In the genomic region with DNA sequence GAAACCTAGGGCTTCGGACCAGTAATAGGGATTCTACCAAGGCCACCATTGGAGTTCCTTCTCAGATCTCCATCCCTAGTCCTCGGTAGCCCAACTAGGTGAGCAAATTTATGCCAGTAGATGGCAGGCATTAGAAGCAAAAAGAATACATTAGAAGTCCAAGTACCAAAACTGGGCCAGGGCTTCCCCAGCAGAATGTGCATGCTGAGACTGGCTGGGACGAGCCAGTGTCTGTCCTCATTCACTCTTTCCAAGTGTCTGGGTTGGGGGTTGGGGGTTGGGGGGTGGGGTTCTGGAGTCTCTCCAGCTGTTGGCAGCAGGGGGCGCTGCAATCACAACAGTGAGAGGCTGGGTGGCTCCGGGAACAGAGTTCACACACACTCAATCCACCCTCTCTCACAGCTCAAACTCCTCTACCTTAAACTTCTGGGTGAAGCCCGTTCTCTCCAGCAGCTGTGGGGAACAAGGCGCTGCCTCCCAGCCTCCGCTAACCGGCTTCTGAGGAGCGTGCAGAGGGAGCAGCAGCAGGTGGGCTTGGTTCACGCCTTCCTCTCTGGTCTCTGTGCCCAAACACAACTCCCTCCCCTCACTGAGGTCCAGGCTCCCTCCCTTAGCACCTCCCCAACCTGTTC, we compare ENCODE assay signal across 8 cellular contexts. TPM values are rescaled to one million over a fixed set of nuclear protein-coding genes. Genes with fewer than 3 reads are reported as not detected.
DNase-seq lines count a peak whose midpoint lies in the region; FAIRE-seq and TF ChIP-seq lines count a peak whose summit lies in the region.

No MANE protein-coding gene starts in this region.

- DNase-seq in D721Med (ENCODE audit: insufficient read length, low spot score): peak; percentile 80
- DNase-seq in T-helper 2 cell treated with Interferon-gamma antibody and Interleukin-4, amounts not matched to agents 5 μg/mL and 100 μg/mL, for 36 hours (ENCODE audit: low spot score): peak; percentile 33
- peak; percentile 36 to 70 for DNase-seq in T47D (ENCODE audit: low read depth in 1 of 2, low spot score in 1 of 2)
- DNase-seq in kidney epithelial cell (ENCODE audit: low read depth): no peak
- peak; percentile 43 for DNase-seq in stimulated activated CD8-positive, alpha-beta memory T cell treated with anti-CD3 and anti-CD28 coated beads, Interleukin-4, amount 100 ng/mL, for 24 hours (ENCODE audit: low read depth)
- DNase-seq in CD4-positive, alpha-beta memory T cell: no peak
- no peak for DNase-seq in ovary

- no peaks in the 10 kb centered on the region for H3K9me3 ChIP-seq in CD4-positive, alpha-beta memory T cell (ENCODE audit: control insufficient read depth in 1 of 2, low read length in 2 of 2)
- no peaks in the 10 kb centered on the region for H3K9me3 ChIP-seq in ovary

- H3K27ac Mint-ChIP-seq in T-helper 2 cell treated with Interferon-gamma antibody and Interleukin-4, amounts not matched to agents 5 μg/mL and 100 μg/mL, for 36 hours: no peak overlapping the region
- peak overlapping the region in 1 of 7 donors; percentile 68 for H3K27ac Mint-ChIP-seq in CD4-positive, alpha-beta memory T cell

- H3K27me3 Mint-ChIP-seq in T-helper 2 cell treated with Interferon-gamma antibody and Interleukin-4, amounts not matched to agents 5 μg/mL and 100 μg/mL, for 36 hours (ENCODE audit: low read depth): no peaks in the 10 kb centered on the region
- peaks cover 3 to 9% of the 10 kb centered on the region in 2 donors for H3K27me3 Mint-ChIP-seq in CD4-positive, alpha-beta memory T cell

- no peak overlapping the region for H3K4me3 Mint-ChIP-seq in T-helper 2 cell treated with Interferon-gamma antibody and Interleukin-4, amounts not matched to agents 5 μg/mL and 100 μg/mL, for 36 hours
- no peak overlapping the region for H3K4me3 Mint-ChIP-seq in CD4-positive, alpha-beta memory T cell

- TF ChIP-seq POLR2A in ovary (IDR thresholded peaks at IDR 0.05): no peak

- no peaks in the 10 kb centered on the region for H3K9me3 Mint-ChIP-seq in T-helper 2 cell treated with Interferon-gamma antibody and Interleukin-4, amounts not matched to agents 5 μg/mL and 100 μg/mL, for 36 hours
- H3K9me3 Mint-ChIP-seq in CD4-positive, alpha-beta memory T cell: no peaks in the 10 kb centered on the region

- intact Hi-C loops in CD4-positive, alpha-beta memory T cell (cut with micrococcal nuclease): no loop called here
- intact Hi-C loops in ovary (cut with DNase I): no loop called here

- in situ Hi-C loops in T47D (cut with HindIII; ENCODE audit: low pct_unique_long_range_greater_than_20kb, low sequenced_read_pairs): no loop called here

- 32 to 48% (median 40%) methylated on average over 11 of the region's 11 CpGs for WGBS in ovary, 3 donors

- no peaks in the 10 kb centered on the region for H3K4me1 ChIP-seq in CD4-positive, alpha-beta memory T cell (ENCODE audit: insufficient read depth, low read length)
- no peaks in the 10 kb centered on the region for H3K4me1 ChIP-seq in ovary (ENCODE audit: insufficient read depth)

- H3K36me3 ChIP-seq in kidney epithelial cell (ENCODE audit: control insufficient read depth, insufficient read depth, low read length): no peaks in the 10 kb centered on the region
- H3K36me3 ChIP-seq in CD4-positive, alpha-beta memory T cell (ENCODE audit: insufficient read depth, low read length): no peaks in the 10 kb centered on the region
- H3K36me3 ChIP-seq in ovary: no peaks in the 10 kb centered on the region

- CTCF ChIA-PET in CD4-positive, alpha-beta memory T cell (lab: Charles Lee; ENCODE audit: partially characterized antibody): interaction anchor here (0.6 to 1.0 kb wide), 2 partner anchors 8 to 172 kb away, joined by 3 read pairs; no protein-coding TSS in a partner anchor

- H3K27me3 ChIP-seq in kidney epithelial cell (ENCODE audit: control insufficient read depth, insufficient read depth, low read length): peaks cover 7% of the 10 kb centered on the region
- no peaks in the 10 kb centered on the region for H3K27me3 ChIP-seq in CD4-positive, alpha-beta memory T cell (ENCODE audit: insufficient read depth, low read length)
- H3K27me3 ChIP-seq in ovary: no peaks in the 10 kb centered on the region

- peak; percentile 63 for TF ChIP-seq RAD21 in Ishikawa (IDR thresholded peaks at IDR 0.05; ENCODE audit: low read depth)

- TF ChIP-seq CTCF in D721Med (IDR thresholded peaks at IDR 0.05; ENCODE audit: insufficient read depth, missing control alignments) (peak; percentile 44), kidney epithelial cell (IDR thresholded peaks at IDR 0.05; ENCODE audit: insufficient read depth, low read length, poor library complexity, severe bottlenecking) (peak; percentile 64), ovary (IDR thresholded peaks at IDR 0.05) (no peak)

- no peak overlapping the region for H3K4me3 ChIP-seq in kidney epithelial cell (ENCODE audit: low read depth, low read length)
- H3K4me3 ChIP-seq in CD4-positive, alpha-beta memory T cell (ENCODE audit: low read length in 2 of 2): no peak overlapping the region
- H3K4me3 ChIP-seq in ovary: no peak overlapping the region

- POLR2A ChIA-PET in CD4-positive, alpha-beta memory T cell (lab: Charles Lee; ENCODE audit: partially characterized antibody): no interaction called here

- TF ChIP-seq EP300 in Ishikawa (IDR thresholded peaks at IDR 0.05; ENCODE audit: borderline replicate concordance): no peak
- no peak for TF ChIP-seq EP300 in ovary (IDR thresholded peaks at IDR 0.05)

- FAIRE-seq in D721Med (lab: Jason Lieb, UNC): no peak

- H3K27ac ChIP-seq in CD4-positive, alpha-beta memory T cell (ENCODE audit: low read depth, low read length): no peak overlapping the region
- no peak overlapping the region for H3K27ac ChIP-seq in ovary

- no peaks in the 10 kb centered on the region for H3K36me3 Mint-ChIP-seq in T-helper 2 cell treated with Interferon-gamma antibody and Interleukin-4, amounts not matched to agents 5 μg/mL and 100 μg/mL, for 36 hours (ENCODE audit: low read depth)
- no peaks in the 10 kb centered on the region for H3K36me3 Mint-ChIP-seq in CD4-positive, alpha-beta memory T cell

- no peaks in the 10 kb centered on the region for H3K4me1 Mint-ChIP-seq in T-helper 2 cell treated with Interferon-gamma antibody and Interleukin-4, amounts not matched to agents 5 μg/mL and 100 μg/mL, for 36 hours (ENCODE audit: low read depth)
- H3K4me1 Mint-ChIP-seq in CD4-positive, alpha-beta memory T cell: peaks cover 0 to 2% (median 0%) of the 10 kb centered on the region in 4 donors

TF ChIP-seq in Ishikawa, 13 proteins besides CTCF, POLR2A, EP300 and RAD21:
- TF ChIP-seq MAX (IDR thresholded peaks at IDR 0.05) (no peak), FOXM1 (IDR thresholded peaks at IDR 0.05; ENCODE audit: borderline replicate concordance, low read depth) (no peak), CEBPB (IDR thresholded peaks at IDR 0.05) (no peak), CREB1 (IDR thresholded peaks at IDR 0.05; ENCODE audit: low read depth) (no peak), USF1 (IDR thresholded peaks at IDR 0.05) (no peak), TCF12 (IDR thresholded peaks at IDR 0.05; ENCODE audit: low read depth) (no peak)

RNA-seq across cellular contexts. Expression of gene BTG4, which starts 57.5 kb away (rescaled TPM):
- total RNA-seq in kidney epithelial cell (0.08 TPM in 1 of 2 replicates, not detected in the other), ovary (under 1 TPM in 1 of 7 donors, not detected in 6; 0.34 TPM)
- total RNA-seq in CD4-positive, alpha-beta memory T cell: not detected
- polyA plus RNA-seq in CD4-positive, alpha-beta memory T cell: not detected
- polyA plus RNA-seq in ovary: not detected

RNA-seq across cellular contexts. Expression of gene HOATZ, which starts 59.9 kb away (rescaled TPM):
- not detected in 2 replicates for total RNA-seq in kidney epithelial cell
- not detected for total RNA-seq in CD4-positive, alpha-beta memory T cell
- polyA plus RNA-seq in CD4-positive, alpha-beta memory T cell: not detected
- total RNA-seq in ovary: 10 to 100 TPM in 1 of 7 donors, 1 to 10 TPM in 4, not detected in 2; 1.7 to 30.8 (median 2.0) TPM
- polyA plus RNA-seq in ovary: under 1 TPM in 1 of 2 donors, not detected in 1; 0.34 TPM

Comparison
In these comparisons a context has a peak if more than half of its experiments do, and no peak if none do; other contexts are left out.
1. DNase-seq: peak in D721Med (single experiment), T-helper 2 cell treated with Interferon-gamma antibody and Interleukin-4, amounts not matched to agents 5 μg/mL and 100 μg/mL, for 36 hours (single experiment), T47D (2 of 2) and stimulated activated CD8-positive, alpha-beta memory T cell treated with anti-CD3 and anti-CD28 coated beads, Interleukin-4, amount 100 ng/mL, for 24 hours (single experiment); none in kidney epithelial cell (single experiment), CD4-positive, alpha-beta memory T cell (0 of 5) and ovary (0 of 5).
2. CTCF ChIP-seq: peak in D721Med (single experiment) and kidney epithelial cell (single experiment); none in ovary (0 of 3).